ENCODE assay signal across 10 cellular contexts in genomic region chr1:21007876-21008275, GRCh38.
DNase-seq lines count a peak whose midpoint lies in the region; ATAC-seq lines count a peak whose summit lies in the region.
"Had no signal": no experiment of that assay in that cellular context is flagged by ENCODE, and none has a peak within 500 bp of the region (broad histone marks: within the 10 kb centered on the region; RNA-seq: fewer than 3 reads in every experiment).

No MANE protein-coding gene starts in this region.

- H2BK15ac ChIP-seq in mesenchymal stem cell (ENCODE audit: low read depth, poor library complexity, severe bottlenecking) = no peak overlapping the region

- intact Hi-C loops in Right ventricle myocardium inferior (cut with DNase I) = no loop called here

- no peak overlapping the region for H3K9ac ChIP-seq in mesenchymal stem cell (ENCODE audit: low read length)

- H3K4me1 ChIP-seq in mesenchymal stem cell (ENCODE audit: control insufficient read depth, insufficient read depth, low read depth, low read length) = peaks cover 3% of the 10 kb centered on the region

- no peak overlapping the region for H3K4ac ChIP-seq in mesenchymal stem cell (ENCODE audit: low read depth in 1 of 2, low read length in 2 of 2)

- ATAC-seq in Right ventricle myocardium inferior = no peak

- H2BK120ac ChIP-seq in mesenchymal stem cell (ENCODE audit: low read depth, low read length) = no peak overlapping the region

- no peak overlapping the region for H2AK5ac ChIP-seq in mesenchymal stem cell (ENCODE audit: low read length, severe bottlenecking)

- H2AFZ ChIP-seq in mesenchymal stem cell (ENCODE audit: low read depth, low read length) = no peak overlapping the region

- H3K27me3 ChIP-seq in mesenchymal stem cell (ENCODE audit: control insufficient read depth in 1 of 2, insufficient read depth in 1 of 2, low read length in 2 of 2) = no peaks in the 10 kb centered on the region

- H3K23ac ChIP-seq in mesenchymal stem cell (ENCODE audit: low read length in 2 of 2) = no peak overlapping the region

- no peak overlapping the region for H3K14ac ChIP-seq in mesenchymal stem cell (ENCODE audit: low read length in 2 of 2)

- H3K18ac ChIP-seq in mesenchymal stem cell (ENCODE audit: low read depth in 1 of 2, low read length in 2 of 2) = no peak overlapping the region

- peak in 2 of 3 experiments; percentile 3 to 71 for DNase-seq in NCI-H1417 (lab: John Stamatoyannopoulos, UW)
- DNase-seq in NCI-H1417 treated with DMSO at 0.1 percent for 48 hours (lab: John Stamatoyannopoulos, UW) = no peak
- peak; percentile 56 for DNase-seq in NCI-H2227 treated with DMSO at 0.1 percent for 48 hours (lab: John Stamatoyannopoulos, UW)
- peak; percentile 13 for DNase-seq in NCI-H748 treated with DMSO at 0.1 percent for 48 hours (lab: John Stamatoyannopoulos, UW)
- DNase-seq in mesenchymal stem cell = peak; percentile 21
- no peak for DNase-seq in Right ventricle myocardium inferior (ENCODE audit: missing footprints)
- no peak for DNase-seq in 8988T
- DNase-seq: C1 segment of cervical spinal cord; CD4-positive, alpha-beta memory T cell had no signal

- H4K8ac ChIP-seq in mesenchymal stem cell (ENCODE audit: low read length) = no peak overlapping the region

- H3K4me3 ChIP-seq in mesenchymal stem cell (ENCODE audit: insufficient read depth in 1 of 2, low read depth in 1 of 2, low read length in 2 of 2) = no peak overlapping the region
- H3K4me3 ChIP-seq: HAP-1 had no signal

- no CpG with 5 or more reads among the region's 1 CpG for WGBS in mesenchymal stem cell

- no peak overlapping the region for H4K91ac ChIP-seq in mesenchymal stem cell (ENCODE audit: low read length)

- no peak overlapping the region for H2BK12ac ChIP-seq in mesenchymal stem cell (ENCODE audit: low read length in 2 of 2)

- no peak overlapping the region for H3K4me2 ChIP-seq in mesenchymal stem cell (ENCODE audit: low read length, poor library complexity, severe bottlenecking)

- H3K36me3 ChIP-seq in mesenchymal stem cell (ENCODE audit: control insufficient read depth in 1 of 2, insufficient read depth in 2 of 2, low read depth in 1 of 2, low read length in 2 of 2) = no peaks in the 10 kb centered on the region
- H3K36me3 ChIP-seq: HAP-1 had no signal

- H3K27ac ChIP-seq in mesenchymal stem cell (ENCODE audit: low read length, poor library complexity, severe bottlenecking) = no peak overlapping the region

- no peaks in the 10 kb centered on the region for H3K9me3 ChIP-seq in mesenchymal stem cell (ENCODE audit: control insufficient read depth, low read length)
- H3K9me3 ChIP-seq: HAP-1 had no signal

- H2BK5ac ChIP-seq in mesenchymal stem cell (ENCODE audit: low read depth, low read length, poor library complexity, severe bottlenecking) = no peak overlapping the region

- peaks cover 17% of the 10 kb centered on the region for H3K79me1 ChIP-seq in mesenchymal stem cell (replicated peaks; ENCODE audit: low read length, poor library complexity, severe bottlenecking)

Comparison
In these comparisons a context has a peak if more than half of its experiments do, and no peak if none do; other contexts are left out.
1. DNase-seq: peak in NCI-H1417 (2 of 3), NCI-H2227 treated with DMSO at 0.1 percent for 48 hours (single experiment), NCI-H748 treated with DMSO at 0.1 percent for 48 hours (single experiment) and mesenchymal stem cell (single experiment); none in NCI-H1417 treated with DMSO at 0.1 percent for 48 hours (single experiment), Right ventricle myocardium inferior (single experiment) and 8988T (single experiment).